ENCODE assay signal across 9 cellular contexts in genomic region chr2:38682620-38683019, GRCh38. TPM values are rescaled to one million over a fixed set of nuclear protein-coding genes. Genes with fewer than 3 reads are reported as not detected.
DNase-seq lines count a peak whose midpoint lies in the region; ATAC-seq and TF ChIP-seq lines count a peak whose summit lies in the region.
"Not testable (repeated sequence)": the region's sequence is repeated elsewhere in the genome, so short reads cannot be mapped to it uniquely, and the experiment has no call there.
"Had no signal": no experiment of that assay in that cellular context is flagged by ENCODE, and none has a peak within 500 bp of the region (broad histone marks: within the 10 kb centered on the region; RNA-seq: fewer than 3 reads in every experiment).

No MANE protein-coding gene starts in this region.

- peaks cover 38% of the 10 kb centered on the region for H3K36me3 Mint-ChIP-seq in CD4-positive, CD25-positive, alpha-beta regulatory T cell
- peaks cover 81% of the 10 kb centered on the region for H3K36me3 Mint-ChIP-seq in activated CD8-positive, alpha-beta memory T cell treated with anti-CD3 and anti-CD28 coated beads, Interleukin-2, amount 10 ng/mL, durations not matched to agents 7 days and 5 days
- peaks cover 57% of the 10 kb centered on the region for H3K36me3 Mint-ChIP-seq in central memory CD8-positive, alpha-beta T cell (ENCODE audit: insufficient read depth)
- peaks cover 91% of the 10 kb centered on the region for H3K36me3 Mint-ChIP-seq in stimulated activated naive CD8-positive, alpha-beta T cell treated with anti-CD3 and anti-CD28 coated beads, Interleukin-15, Interleukin-2, amounts not matched to agents 100 ng/mL and 50 ng/mL, for 24 hours (ENCODE audit: low read depth)

- CTCF ChIA-PET in activated CD8-positive, alpha-beta memory T cell treated with anti-CD3 and anti-CD28 coated beads, Interleukin-2, amount 10 ng/mL, durations not matched to agents 7 days and 5 days (lab: Charles Lee): interaction anchor here (1.0 to 5.7 kb wide), 13 partner anchors 9 to 118 kb away, joined by 3 to 57 read pairs (median 6); partner anchors contain the start of genes GALM and HNRNPLL

- peaks cover 53% of the 10 kb centered on the region for H3K36me3 ChIP-seq in CD4-positive, CD25-positive, alpha-beta regulatory T cell (ENCODE audit: control insufficient read depth, insufficient read depth, low read length)
- peaks cover 0 to 61% (median 0%) of the 10 kb centered on the region in 3 donors for H3K36me3 ChIP-seq in Peyer's patch

- H3K4me3 ChIP-seq in CD4-positive, CD25-positive, alpha-beta regulatory T cell (ENCODE audit: low read depth, low read length): peak overlapping the region; percentile 92
- H3K4me3 ChIP-seq in Peyer's patch: not testable (repeated sequence)

- TF ChIP-seq CTCF in Peyer's patch (IDR thresholded peaks at IDR 0.05): not testable (repeated sequence)

- peak; percentile 47 to 56 for ATAC-seq in CD4-positive, CD25-positive, alpha-beta regulatory T cell (ENCODE audit: low read depth in 2 of 2)
- ATAC-seq in activated CD8-positive, alpha-beta memory T cell treated with anti-CD3 and anti-CD28 coated beads, Interleukin-2, amount 10 ng/mL, durations not matched to agents 7 days and 5 days: peak; percentile 31
- ATAC-seq in central memory CD8-positive, alpha-beta T cell (replicated peaks; ENCODE audit: extremely low read depth, poor library complexity, severe bottlenecking): peak; percentile 68

- peak in 2 of 3 donors; percentile 63 to 66 for DNase-seq in CD4-positive, CD25-positive, alpha-beta regulatory T cell
- DNase-seq in Peyer's patch: not testable (repeated sequence)
- DNase-seq in activated CD4-positive, alpha-beta T cell treated with anti-CD3 and anti-CD28 coated beads for 48 hours: peak; percentile 31
- DNase-seq in activated CD8-positive, alpha-beta memory T cell treated with anti-CD3 and anti-CD28 coated beads, Interleukin-2, amount 10 ng/mL, durations not matched to agents 7 days and 5 days: peak; percentile 43
- peak; percentile 55 for DNase-seq in activated naive CD4-positive, alpha-beta T cell treated with Interleukin-2 at 50 U/mL for 16 hours
- DNase-seq in central memory CD8-positive, alpha-beta T cell (ENCODE audit: low spot score in 2 of 2): peak in 1 of 2 donors; percentile 28
- peak; percentile 32 for DNase-seq in stimulated activated CD4-positive, alpha-beta T cell treated with anti-CD3 and anti-CD28 coated beads, Interleukin-15, amount 100 ng/mL, for 24 hours

- H3K9me3 Mint-ChIP-seq in CD4-positive, CD25-positive, alpha-beta regulatory T cell; activated CD8-positive, alpha-beta memory T cell treated with anti-CD3 and anti-CD28 coated beads, Interleukin-2, amount 10 ng/mL, durations not matched to agents 7 days and 5 days (ENCODE audit: low read depth); central memory CD8-positive, alpha-beta T cell; stimulated activated naive CD8-positive, alpha-beta T cell treated with anti-CD3 and anti-CD28 coated beads, Interleukin-15, Interleukin-2, amounts not matched to agents 100 ng/mL and 50 ng/mL, for 24 hours: not testable (repeated sequence)

- not testable (repeated sequence) for H3K9me3 ChIP-seq in CD4-positive, CD25-positive, alpha-beta regulatory T cell (ENCODE audit: control insufficient read depth in 2 of 2, low read length in 2 of 2); Peyer's patch

- not testable (repeated sequence) for TF ChIP-seq POLR2A in Peyer's patch (IDR thresholded peaks at IDR 0.05)

- H3K27me3 ChIP-seq in CD4-positive, CD25-positive, alpha-beta regulatory T cell (ENCODE audit: control insufficient read depth, insufficient read depth, low read length); Peyer's patch: not testable (repeated sequence)

- peak overlapping the region; percentile 89 to 99 (median 95) for H3K27ac Mint-ChIP-seq in CD4-positive, CD25-positive, alpha-beta regulatory T cell
- peak overlapping the region; percentile 91 for H3K27ac Mint-ChIP-seq in activated CD8-positive, alpha-beta memory T cell treated with anti-CD3 and anti-CD28 coated beads, Interleukin-2, amount 10 ng/mL, durations not matched to agents 7 days and 5 days
- H3K27ac Mint-ChIP-seq in central memory CD8-positive, alpha-beta T cell (ENCODE audit: low read depth): peak overlapping the region; percentile 96
- H3K27ac Mint-ChIP-seq in stimulated activated naive CD8-positive, alpha-beta T cell treated with anti-CD3 and anti-CD28 coated beads, Interleukin-15, Interleukin-2, amounts not matched to agents 100 ng/mL and 50 ng/mL, for 24 hours: peak overlapping the region; percentile 45

- H3K27ac ChIP-seq in CD4-positive, CD25-positive, alpha-beta regulatory T cell (ENCODE audit: insufficient read depth, low read length, poor library complexity, severe bottlenecking): peak overlapping the region; percentile 89
- peak overlapping the region in 3 of 4 donors; percentile 39 to 67 (median 49) for H3K27ac ChIP-seq in Peyer's patch

- peaks cover 27 to 72% (median 47%) of the 10 kb centered on the region in 4 donors for H3K4me1 Mint-ChIP-seq in CD4-positive, CD25-positive, alpha-beta regulatory T cell
- peaks cover 56% of the 10 kb centered on the region for H3K4me1 Mint-ChIP-seq in activated CD8-positive, alpha-beta memory T cell treated with anti-CD3 and anti-CD28 coated beads, Interleukin-2, amount 10 ng/mL, durations not matched to agents 7 days and 5 days
- peaks cover 44% of the 10 kb centered on the region for H3K4me1 Mint-ChIP-seq in central memory CD8-positive, alpha-beta T cell
- peaks cover 39% of the 10 kb centered on the region for H3K4me1 Mint-ChIP-seq in stimulated activated naive CD8-positive, alpha-beta T cell treated with anti-CD3 and anti-CD28 coated beads, Interleukin-15, Interleukin-2, amounts not matched to agents 100 ng/mL and 50 ng/mL, for 24 hours (ENCODE audit: low read depth)

- H3K4me3 Mint-ChIP-seq in CD4-positive, CD25-positive, alpha-beta regulatory T cell: peak overlapping the region; percentile 78 to 96 (median 86)
- peak overlapping the region; percentile 62 for H3K4me3 Mint-ChIP-seq in activated CD8-positive, alpha-beta memory T cell treated with anti-CD3 and anti-CD28 coated beads, Interleukin-2, amount 10 ng/mL, durations not matched to agents 7 days and 5 days
- H3K4me3 Mint-ChIP-seq in central memory CD8-positive, alpha-beta T cell: peak overlapping the region; percentile 69
- peak overlapping the region; percentile 39 for H3K4me3 Mint-ChIP-seq in stimulated activated naive CD8-positive, alpha-beta T cell treated with anti-CD3 and anti-CD28 coated beads, Interleukin-15, Interleukin-2, amounts not matched to agents 100 ng/mL and 50 ng/mL, for 24 hours

- H3K4me1 ChIP-seq in CD4-positive, CD25-positive, alpha-beta regulatory T cell (ENCODE audit: control insufficient read depth, insufficient read depth, low read length, poor library complexity, severe bottlenecking): peaks cover 35% of the 10 kb centered on the region
- H3K4me1 ChIP-seq in Peyer's patch: not testable (repeated sequence)

- H3K27me3 Mint-ChIP-seq in CD4-positive, CD25-positive, alpha-beta regulatory T cell; activated CD8-positive, alpha-beta memory T cell treated with anti-CD3 and anti-CD28 coated beads, Interleukin-2, amount 10 ng/mL, durations not matched to agents 7 days and 5 days; central memory CD8-positive, alpha-beta T cell; stimulated activated naive CD8-positive, alpha-beta T cell treated with anti-CD3 and anti-CD28 coated beads, Interleukin-15, Interleukin-2, amounts not matched to agents 100 ng/mL and 50 ng/mL, for 24 hours: not testable (repeated sequence)

RNA-seq across cellular contexts. Expression of gene GALM, which starts 16.7 kb away (rescaled TPM):
- total RNA-seq in CD4-positive, CD25-positive, alpha-beta regulatory T cell: 46.8 TPM
- polyA plus RNA-seq in CD4-positive, CD25-positive, alpha-beta regulatory T cell: 10 to 100 TPM; 47.5 to 75.2 (median 51.4) TPM
- 100 to 1,000 TPM in 1 of 4 donors, 10 to 100 TPM in 3; 68.1 to 118 (median 86.0) TPM for total RNA-seq in Peyer's patch
- total RNA-seq in activated CD8-positive, alpha-beta memory T cell treated with anti-CD3 and anti-CD28 coated beads, Interleukin-2, amount 10 ng/mL, durations not matched to agents 7 days and 5 days: 10 to 100 TPM; 67.1 to 86.0 TPM
- total RNA-seq: H4 had no signal

Comparison
In these comparisons a context has a peak if more than half of its experiments do, and no peak if none do; other contexts are left out.
1. H3K27ac Mint-ChIP-seq: peak in every context shown above with its lines; median percentile 96 in central memory CD8-positive, alpha-beta T cell; 95 in CD4-positive, CD25-positive, alpha-beta regulatory T cell; 91 in activated CD8-positive, alpha-beta memory T cell treated with anti-CD3 and anti-CD28 coated beads, Interleukin-2, amount 10 ng/mL, durations not matched to agents 7 days and 5 days; 45 in stimulated activated naive CD8-positive, alpha-beta T cell treated with anti-CD3 and anti-CD28 coated beads, Interleukin-15, Interleukin-2, amounts not matched to agents 100 ng/mL and 50 ng/mL, for 24 hours.